8 cellular contexts compared by ENCODE assay signal in the genomic region with DNA sequence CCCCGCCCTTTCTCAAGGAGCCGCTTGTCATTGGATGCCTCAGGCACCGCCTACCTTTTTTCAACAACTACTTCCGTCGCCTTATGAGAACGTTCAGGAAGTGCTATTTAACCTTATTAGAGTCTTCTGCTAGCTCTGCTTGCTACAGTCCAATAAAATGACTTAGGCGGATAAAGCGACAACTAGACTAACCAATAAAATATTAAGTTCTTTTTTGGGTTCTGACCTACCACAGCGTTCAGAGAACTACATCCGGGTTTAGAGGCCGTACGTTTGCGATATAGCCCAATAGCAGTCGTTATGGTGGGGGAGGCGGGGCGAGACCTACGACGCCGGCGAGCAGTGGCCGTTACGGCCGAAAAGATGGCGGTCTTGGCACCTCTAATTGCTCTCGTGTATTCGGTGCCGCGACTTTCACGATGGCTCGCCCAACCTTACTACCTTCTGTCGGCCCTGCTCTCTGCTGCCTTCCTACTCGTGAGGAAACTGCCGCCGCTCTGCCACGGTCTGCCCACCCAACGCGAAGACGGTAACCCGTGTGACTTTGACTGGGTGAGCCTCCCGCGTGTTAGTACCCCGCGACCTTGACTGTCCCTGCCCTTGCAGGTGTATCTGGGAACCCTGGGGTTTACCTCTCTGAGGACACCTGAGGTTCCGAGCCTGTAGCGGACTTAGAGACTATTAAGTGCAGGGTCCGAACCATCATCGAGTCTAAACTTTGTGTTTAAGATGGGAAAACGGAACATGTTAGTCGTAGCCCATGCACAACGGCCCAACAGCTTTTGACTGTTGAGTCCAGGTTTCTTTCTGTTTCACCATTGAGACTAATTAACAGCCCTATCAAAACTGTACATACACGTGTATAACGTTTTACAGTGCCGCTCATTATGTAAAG. TPM values are rescaled to one million over a fixed set of nuclear protein-coding genes. Genes with fewer than 3 reads are reported as not detected.
A peak's percentile ranks its signal among the peaks of the same experiment; 100 is the strongest.
DNase-seq lines count a peak whose midpoint lies in the region; TF ChIP-seq lines count a peak whose summit lies in the region.

A gene with protein sequence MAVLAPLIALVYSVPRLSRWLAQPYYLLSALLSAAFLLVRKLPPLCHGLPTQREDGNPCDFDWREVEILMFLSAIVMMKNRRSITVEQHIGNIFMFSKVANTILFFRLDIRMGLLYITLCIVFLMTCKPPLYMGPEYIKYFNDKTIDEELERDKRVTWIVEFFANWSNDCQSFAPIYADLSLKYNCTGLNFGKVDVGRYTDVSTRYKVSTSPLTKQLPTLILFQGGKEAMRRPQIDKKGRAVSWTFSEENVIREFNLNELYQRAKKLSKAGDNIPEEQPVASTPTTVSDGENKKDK (plus strand): TSS at position 338 of the 895 bp plus-strand sequence. CDS start 26 bp downstream, at position 364.

- in situ Hi-C loops in SK-MEL-5 (cut with HindIII; ENCODE audit: low pct_unique_long_range_greater_than_20kb, low sequenced_read_pairs) = no loop called here

- H3K27ac ChIP-seq in subcutaneous abdominal adipose tissue (ENCODE audit: low read depth, low read length) = peak within 1 kb of the TSS; percentile 84

- peak within 1 kb of the TSS; percentile 48 to 99 (median 94) for H3K9ac ChIP-seq in subcutaneous abdominal adipose tissue (ENCODE audit: low read length in 5 of 5)

- H3K36me3 ChIP-seq in neuron (ENCODE audit: insufficient read depth, low read length) (peaks cover 10% of the 10 kb centered on the region), subcutaneous abdominal adipose tissue (ENCODE audit: control insufficient read depth in 5 of 5, insufficient read depth in 5 of 5, low read length in 5 of 5) (no peaks in the 10 kb centered on the region)

- peak within 1 kb of the TSS; percentile 27 for H2AFZ ChIP-seq in neuron (ENCODE audit: low read depth, low read length)

- POLR2A ChIA-PET in HEK293T (lab: Yijun Ruan, JAX) = interaction anchor here (0.9 to 1.4 kb wide), 13 partner anchors 9 to 377 kb away, joined by 3 to 6 read pairs (median 3); partner anchors contain the start of genes BTBD18, CTNND1, SELENOH and SSRP1

- H3K27me3 ChIP-seq in neuron (ENCODE audit: insufficient read depth, low read length) (no peaks in the 10 kb centered on the region), subcutaneous abdominal adipose tissue (ENCODE audit: control insufficient read depth in 5 of 5, insufficient read depth in 4 of 5, low read length in 5 of 5) (no peaks in the 10 kb centered on the region)

- H3K4me3 ChIP-seq in neuron (ENCODE audit: low read length) (peak within 1 kb of the TSS; percentile 67), subcutaneous abdominal adipose tissue (ENCODE audit: low read depth in 1 of 5, low read length in 5 of 5) (peak within 1 kb of the TSS; percentile 97 to 100 (median 100))

- H3K4me1 ChIP-seq in neuron (ENCODE audit: insufficient read depth, low read length) = peaks cover 23% of the 10 kb centered on the region
- H3K4me1 ChIP-seq in subcutaneous abdominal adipose tissue (ENCODE audit: control insufficient read depth in 5 of 5, insufficient read depth in 5 of 5, low read length in 5 of 5) = peaks cover 3 to 39% (median 34%) of the 10 kb centered on the region in 5 donors

- no peaks in the 10 kb centered on the region for H3K9me3 ChIP-seq in neuron (ENCODE audit: low read length)
- H3K9me3 ChIP-seq in subcutaneous abdominal adipose tissue (ENCODE audit: control insufficient read depth in 5 of 5, low read length in 5 of 5) = no peaks in the 10 kb centered on the region

- DNase-seq in GF-D8 (lab: John Stamatoyannopoulos, UW) (peak; percentile 100), HEK293T (ENCODE audit: extremely low spot score) (peak; percentile 87), MV-4-11 (lab: John Stamatoyannopoulos, UW) (peak; percentile 100), SK-MEL-5 (ENCODE audit: low read depth, low spot score) (peak; percentile 98), foreskin melanocyte (peak; percentile 99)
- DNase-seq in activated naive CD4-positive, alpha-beta T cell treated with Interleukin-2 at 50 U/mL for 16 hours = peak; percentile 92

- CTCF ChIA-PET in HEK293T (lab: Yijun Ruan, JAX) = interaction anchor here (0.6 kb wide), 1 partner anchor 99 kb away, joined by 3 read pairs; no protein-coding TSS in a partner anchor

TF ChIP-seq in HEK293T, 16 proteins besides CTCF, POLR2A, EP300 and RAD21:
- TF ChIP-seq ZNF384 (IDR thresholded peaks at IDR 0.05) (peak; percentile 61), TARDBP (IDR thresholded peaks at IDR 0.05) (no peak), LEF1 (IDR thresholded peaks at IDR 0.05; ENCODE audit: borderline replicate concordance) (no peak), ELF4 (IDR thresholded peaks at IDR 0.05) (peak; percentile 85), FOXK2 (IDR thresholded peaks at IDR 0.05) (no peak), FOXA1 (IDR thresholded peaks at IDR 0.05) (no peak), SP1 (IDR thresholded peaks at IDR 0.05) (no peak), SUZ12 (IDR thresholded peaks at IDR 0.05) (no peak), ARNT (IDR thresholded peaks at IDR 0.05) (no peak), CTBP1 (IDR thresholded peaks at IDR 0.05; ENCODE audit: borderline replicate concordance) (no peak), L3MBTL2 (conservative IDR thresholded peaks at IDR 0.05) (peak; percentile 75), NFRKB (IDR thresholded peaks at IDR 0.05) (0 out of 2 replicates have a peak, but pooled peaks have one; percentile 17), FOXM1 (IDR thresholded peaks at IDR 0.05; ENCODE audit: borderline replicate concordance) (no peak), BHLHE40 (IDR thresholded peaks at IDR 0.05; ENCODE audit: borderline replicate concordance) (no peak), HDGF (IDR thresholded peaks at IDR 0.05; ENCODE audit: borderline replicate concordance) (no peak)
- TF ChIP-seq, protein P1, sequence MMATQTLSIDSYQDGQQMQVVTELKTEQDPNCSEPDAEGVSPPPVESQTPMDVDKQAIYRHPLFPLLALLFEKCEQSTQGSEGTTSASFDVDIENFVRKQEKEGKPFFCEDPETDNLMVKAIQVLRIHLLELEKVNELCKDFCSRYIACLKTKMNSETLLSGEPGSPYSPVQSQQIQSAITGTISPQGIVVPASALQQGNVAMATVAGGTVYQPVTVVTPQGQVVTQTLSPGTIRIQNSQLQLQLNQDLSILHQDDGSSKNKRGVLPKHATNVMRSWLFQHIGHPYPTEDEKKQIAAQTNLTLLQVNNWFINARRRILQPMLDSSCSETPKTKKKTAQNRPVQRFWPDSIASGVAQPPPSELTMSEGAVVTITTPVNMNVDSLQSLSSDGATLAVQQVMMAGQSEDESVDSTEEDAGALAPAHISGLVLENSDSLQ (IDR thresholded peaks at IDR 0.05) = peak; percentile 98

RNA-seq across cellular contexts. Expression of the gene that starts here (rescaled TPM):
- 238 and 245 TPM in 2 replicates for total RNA-seq in SK-MEL-5 (2014; rRNA removed; shearing (Covaris generic))
- polyA plus RNA-seq in SK-MEL-5 (2015; cell fraction: cytosol; rRNA removed) = 150 and 177 TPM in 2 replicates
- 131 and 141 TPM in 2 replicates for polyA plus RNA-seq in SK-MEL-5 (2015; cell fraction: nucleus; rRNA removed)

Comparison
In these comparisons a context has a peak if more than half of its experiments do, and no peak if none do; other contexts are left out.
1. Peak in every context shown above with its lines: DNase-seq, H3K4me3 ChIP-seq and H3K27ac ChIP-seq.